In genomic region chr13:22893149-22893548, GRCh38 we compare ENCODE assay signal across 16 cellular contexts.
DNase-seq lines count a peak whose midpoint lies in the region; ATAC-seq, FAIRE-seq and TF ChIP-seq lines count a peak whose summit lies in the region.
"Had no signal": no experiment of that assay in that cellular context is flagged by ENCODE, and none has a peak within 500 bp of the region (broad histone marks: within the 10 kb centered on the region; RNA-seq: fewer than 3 reads in every experiment).

No MANE protein-coding gene starts in this region.

- H3K36me3 ChIP-seq in HEK293 (ENCODE audit: control insufficient read depth in 2 of 2, insufficient read depth in 1 of 2, low read length in 2 of 2) (no peaks in the 10 kb centered on the region), K562 (ENCODE audit: control insufficient read depth, insufficient read depth, low read length) (no peaks in the 10 kb centered on the region), Peyer's patch (no peaks in the 10 kb centered on the region)

- H3K4me1 ChIP-seq in HEK293 (ENCODE audit: control insufficient read depth, insufficient read depth, low read length): no peaks in the 10 kb centered on the region; the same call in 1 of the 2 replicates
- peaks cover 0 to 9% of the 10 kb centered on the region in 2 experiments; a peak in 2 of 5 replicates for H3K4me1 ChIP-seq in K562 (replicated peaks in 1 of 2; ENCODE audit: control insufficient read depth in 2 of 2, insufficient read depth in 2 of 2, low read length in 2 of 2)
- no peaks in the 10 kb centered on the region for H3K4me1 ChIP-seq in Peyer's patch

- in situ Hi-C loops in K562 (cut with MboI): no loop called here

- FAIRE-seq in K562 (lab: Jason Lieb, UNC): no peak

- no TSS peak for BruUV-seq in K562 (replicated peaks; lab: Mats Ljungman, UMichigan)

- no peaks in the 10 kb centered on the region for H4K20me1 ChIP-seq in K562 (replicated peaks; ENCODE audit: control insufficient read depth, insufficient read depth, low read length)

- no peaks in the 10 kb centered on the region for H3K9me1 ChIP-seq in K562 (ENCODE audit: control insufficient read depth, insufficient read depth, low read length)

- POLR2A ChIA-PET in HEK293 (lab: Yijun Ruan, JAX): no interaction called here
- POLR2A ChIA-PET in K562 (lab: Yijun Ruan, JAX): no interaction called here

- no peak for ATAC-seq in K562

- WGBS in K562 (ENCODE audit: insufficient coverage, low coverage, missing lambda C conversion rate): 29% methylated on average over 4 of the region's 4 CpGs

- H3K9me3 ChIP-seq in HEK293 (ENCODE audit: control insufficient read depth, insufficient read depth, low read depth, low read length) (no peaks in the 10 kb centered on the region), K562 (replicated peaks; ENCODE audit: control insufficient read depth, insufficient read depth, low read depth, low read length) (no peaks in the 10 kb centered on the region), Peyer's patch (no peaks in the 10 kb centered on the region)

- H3K4me3 ChIP-seq in HEK293 (ENCODE audit: low read depth, low read length) (no peak overlapping the region), K562 (no peak overlapping the region), coronary artery (no peak overlapping the region), Peyer's patch (no peak overlapping the region)

- H3K79me2 ChIP-seq in K562 (ENCODE audit: control insufficient read depth, insufficient read depth, low read length): no peaks in the 10 kb centered on the region

- CTCF ChIA-PET in HEK293 (lab: Yijun Ruan, JAX): no interaction called here
- CTCF ChIA-PET in K562 (lab: Yijun Ruan, JAX; ENCODE audit: low intra/inter-chr PET ratio): no interaction called here

- peak overlapping the region; percentile 47; the same call in 1 of the 2 replicates for H3K27ac ChIP-seq in C4-2B
- no peak overlapping the region for H3K27ac ChIP-seq in HEK293 (ENCODE audit: extremely low read depth, low read depth, low read length)
- no peak overlapping the region for H3K27ac ChIP-seq in K562 (ENCODE audit: extremely low read depth, low read depth, low read length)
- H3K27ac ChIP-seq in coronary artery: no peak overlapping the region
- H3K27ac ChIP-seq in Peyer's patch: no peak overlapping the region

- intact Hi-C loops in K562 (cut with micrococcal nuclease): no loop called here

- no peak for TF ChIP-seq CTCF in C4-2B (conservative IDR thresholded peaks at IDR 0.05)
- no peak for TF ChIP-seq CTCF in HEK293 (tag by site-specific recombination; IDR thresholded peaks at IDR 0.05)
- no peak for TF ChIP-seq CTCF in K562 (IDR thresholded peaks at IDR 0.05 in 2 of 3, conservative IDR thresholded peaks at IDR 0.05 in 1 of 3; ENCODE audit: insufficient read depth in 2 of 3, low read depth in 1 of 3, low read length in 3 of 3)
- TF ChIP-seq CTCF in coronary artery (IDR thresholded peaks at IDR 0.05): no peak
- no peak for TF ChIP-seq CTCF in Peyer's patch (IDR thresholded peaks at IDR 0.05)

- H3K27me3 ChIP-seq in K562 (ENCODE audit: control insufficient read depth in 2 of 2, insufficient read depth in 2 of 2, low read length in 2 of 2) (no peaks in the 10 kb centered on the region), Peyer's patch (no peaks in the 10 kb centered on the region)

- no peak overlapping the region for H3K4me2 ChIP-seq in K562 (ENCODE audit: insufficient read depth, low read length)

- H2AFZ ChIP-seq in K562 (ENCODE audit: low read depth, low read length): no peak overlapping the region

- DNase-seq in K562 (ENCODE audit: extremely low read depth in 1 of 4, low spot score in 3 of 4) (no peak), medulla oblongata (ENCODE audit: extremely low spot score) (peak; percentile 12), SW480 (ENCODE audit: low spot score) (no peak), coronary artery (ENCODE audit: low spot score) (no peak), epidermal melanocyte (ENCODE audit: insufficient read length, low spot score) (no peak), Peyer's patch (no peak)
- DNase-seq: AML-193; CD4-positive, alpha-beta memory T cell; EL; H9; NCI-H146; NCI-H2171 treated with DMSO at 0.1 percent for 48 hours; NCI-H510A; SIG-M5 had no signal

- no peak for TF ChIP-seq POLR2A in K562 (conservative IDR thresholded peaks at IDR 0.05)
- TF ChIP-seq POLR2A in Peyer's patch (IDR thresholded peaks at IDR 0.05): no peak

- H3K9ac ChIP-seq in K562 (ENCODE audit: insufficient read depth in 1 of 2, low read depth in 2 of 2, low read length in 2 of 2): no peak overlapping the region

- TF ChIP-seq RAD21 in K562 (CRISPR knock-in tag; conservative IDR thresholded peaks at IDR 0.05 in 1 of 2, IDR thresholded peaks at IDR 0.05 in 1 of 2): no peak

- no peak for TF ChIP-seq EP300 in K562 (IDR thresholded peaks at IDR 0.05; ENCODE audit: low read length)

TF ChIP-seq in HEK293, 187 proteins besides CTCF, POLR2A, EP300 and RAD21:
- TF ChIP-seq ZNF621 (tag by site-specific recombination; IDR thresholded peaks at IDR 0.05) (no peak), ZBTB20 (tag by site-specific recombination; IDR thresholded peaks at IDR 0.05) (0 out of 2 replicates have a peak, but pooled peaks have one; percentile 30)

TF ChIP-seq in K562, 482 proteins besides CTCF, POLR2A, EP300 and RAD21:
- no peak for TF ChIP-seq CCAR2 (IDR thresholded peaks at IDR 0.05; ENCODE audit: low read depth, low read length)
- TF ChIP-seq NFIC (IDR thresholded peaks at IDR 0.05): peak; percentile 24
- TF ChIP-seq ZNF232 (CRISPR knock-in tag; IDR thresholded peaks at IDR 0.05): no peak
- no peak for TF ChIP-seq SOX6 (IDR thresholded peaks at IDR 0.05)
- no peak for TF ChIP-seq RNF2 (IDR thresholded peaks at IDR 0.05)
- TF ChIP-seq, protein P1, sequence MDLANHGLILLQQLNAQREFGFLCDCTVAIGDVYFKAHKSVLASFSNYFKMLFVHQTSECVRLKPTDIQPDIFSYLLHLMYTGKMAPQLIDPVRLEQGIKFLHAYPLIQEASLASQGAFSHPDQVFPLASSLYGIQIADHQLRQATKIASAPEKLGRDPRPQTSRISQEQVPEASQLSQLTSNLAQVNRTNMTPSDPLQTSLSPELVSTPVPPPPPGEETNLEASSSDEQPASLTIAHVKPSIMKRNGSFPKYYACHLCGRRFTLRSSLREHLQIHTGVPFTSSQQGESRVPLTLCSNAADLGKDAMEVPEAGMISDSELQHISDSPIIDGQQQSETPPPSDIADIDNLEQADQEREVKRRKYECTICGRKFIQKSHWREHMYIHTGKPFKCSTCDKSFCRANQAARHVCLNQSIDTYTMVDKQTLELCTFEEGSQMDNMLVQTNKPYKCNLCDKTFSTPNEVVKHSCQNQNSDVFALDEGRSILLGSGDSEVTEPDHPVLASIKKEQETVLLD (IDR thresholded peaks at IDR 0.05): no peak
